In genomic region chr11:2992234-2992999, GRCh38 we compare ENCODE assay signal across 8 cellular contexts. TPM values are rescaled to one million over a fixed set of nuclear protein-coding genes. Genes with fewer than 3 reads are reported as not detected.
DNase-seq lines count a peak whose midpoint lies in the region; ATAC-seq and TF ChIP-seq lines count a peak whose summit lies in the region.

A gene with protein sequence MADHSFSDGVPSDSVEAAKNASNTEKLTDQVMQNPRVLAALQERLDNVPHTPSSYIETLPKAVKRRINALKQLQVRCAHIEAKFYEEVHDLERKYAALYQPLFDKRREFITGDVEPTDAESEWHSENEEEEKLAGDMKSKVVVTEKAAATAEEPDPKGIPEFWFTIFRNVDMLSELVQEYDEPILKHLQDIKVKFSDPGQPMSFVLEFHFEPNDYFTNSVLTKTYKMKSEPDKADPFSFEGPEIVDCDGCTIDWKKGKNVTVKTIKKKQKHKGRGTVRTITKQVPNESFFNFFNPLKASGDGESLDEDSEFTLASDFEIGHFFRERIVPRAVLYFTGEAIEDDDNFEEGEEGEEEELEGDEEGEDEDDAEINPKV (minus strand): TSS chr11:2992329. CDS start chr11:2979220, 13,109 bp downstream.

- peaks cover 35% of the 10 kb centered on the region for H3K4me1 ChIP-seq in Panc1 (ENCODE audit: control insufficient read depth, insufficient read depth, low read length)
- peaks cover 21 to 44% of the 10 kb centered on the region in 2 donors for H3K4me1 ChIP-seq in muscle layer of duodenum (ENCODE audit: control insufficient read depth in 1 of 2, insufficient read depth in 2 of 2, low read length in 2 of 2)

- H3K27ac ChIP-seq in Panc1 (ENCODE audit: low read length) (peak within 1 kb of the TSS; percentile 97), muscle layer of duodenum (ENCODE audit: low read length) (peak within 1 kb of the TSS; percentile 92)

- POLR2A ChIA-PET in Panc1 (lab: Charles Lee): interaction anchor here (0.6 to 1.0 kb wide), 6 partner anchors 11 to 223 kb away, joined by 3 to 5 read pairs (median 3); no protein-coding TSS in a partner anchor

- H3K9me3 ChIP-seq in Panc1 (ENCODE audit: control insufficient read depth, insufficient read depth, low read depth, low read length) (no peaks in the 10 kb centered on the region), muscle layer of duodenum (ENCODE audit: control insufficient read depth in 1 of 2, low read length in 2 of 2) (no peaks in the 10 kb centered on the region)

- TSS peak; percentile 95 for BruUV-seq in Panc1 (replicated peaks; lab: Mats Ljungman, UMichigan)

- no peaks in the 10 kb centered on the region for H3K9me3 Mint-ChIP-seq in activated T-cell treated with anti-CD3 and anti-CD28 coated beads, Interleukin-2, amount 50 U/mL, for 4 hours

- H3K36me3 Mint-ChIP-seq in activated T-cell treated with anti-CD3 and anti-CD28 coated beads, Interleukin-2, amount 50 U/mL, for 4 hours (ENCODE audit: insufficient read depth): peaks cover 7% of the 10 kb centered on the region

- peak within 1 kb of the TSS; percentile 65 to 98 for H3K4me3 ChIP-seq in Panc1 (ENCODE audit: low read depth in 2 of 2, low read length in 2 of 2)
- peak within 1 kb of the TSS; percentile 68 to 89 for H3K4me3 ChIP-seq in muscle layer of duodenum (ENCODE audit: low read depth in 1 of 2, low read length in 2 of 2)

- CTCF ChIA-PET in Panc1 (lab: Charles Lee): interaction anchor here (0.6 to 1.3 kb wide), 3 partner anchors 18 to 247 kb away, joined by 3 to 4 read pairs (median 3); no protein-coding TSS in a partner anchor

- no peak for TF ChIP-seq CTCF in Panc1 (IDR thresholded peaks at IDR 0.05)

- peak within 1 kb of the TSS; percentile 100 for H3K4me3 Mint-ChIP-seq in activated T-cell treated with anti-CD3 and anti-CD28 coated beads, Interleukin-2, amount 50 U/mL, for 4 hours

- DNase-seq in DMS53 (lab: John Stamatoyannopoulos, UW) (peak; percentile 99), KG1 (lab: John Stamatoyannopoulos, UW) (peak; percentile 84), Panc1 (ENCODE audit: low read depth, low spot score) (peak; percentile 92)
- DNase-seq in activated T-cell treated with anti-CD3 and anti-CD28 coated beads, Interleukin-2, amount 50 U/mL, for 4 hours: peak; percentile 96
- DNase-seq in stimulated activated CD8-positive, alpha-beta memory T cell treated with anti-CD3 and anti-CD28 coated beads, Interleukin-7, amount 100 ng/mL, for 4 hours (ENCODE audit: low read depth in 2 of 2): peak; percentile 90 to 95

- intact Hi-C loops in Panc1 (cut with micrococcal nuclease; ENCODE audit: unreplicated experiment): no loop called here

- H3K36me3 ChIP-seq in Panc1 (ENCODE audit: control insufficient read depth, insufficient read depth, low read length) (no peaks in the 10 kb centered on the region; the same call in none of the 2 replicates), muscle layer of duodenum (ENCODE audit: control insufficient read depth in 1 of 2, insufficient read depth in 2 of 2, low read length in 2 of 2) (peaks cover 0 to 6% of the 10 kb centered on the region in 2 donors)

- in situ Hi-C loops in Panc1 (cut with HindIII; ENCODE audit: low pct_unique_long_range_greater_than_20kb, low sequenced_read_pairs): no loop called here

- H3K27me3 ChIP-seq in Panc1 (ENCODE audit: control insufficient read depth, insufficient read depth, low read length) (no peaks in the 10 kb centered on the region), muscle layer of duodenum (ENCODE audit: low read depth, low read length) (no peaks in the 10 kb centered on the region)

- peak; percentile 80 for ATAC-seq in GM21723 (IDR thresholded peaks at IDR 0.05; ENCODE audit: unreplicated experiment)
- peak; percentile 94 for ATAC-seq in Panc1
- peak; percentile 80 for ATAC-seq in activated T-cell treated with anti-CD3 and anti-CD28 coated beads, Interleukin-2, amount 50 U/mL, for 4 hours
- peak; percentile 91 for ATAC-seq in esophagus mucosa

- no peaks in the 10 kb centered on the region for H3K27me3 Mint-ChIP-seq in activated T-cell treated with anti-CD3 and anti-CD28 coated beads, Interleukin-2, amount 50 U/mL, for 4 hours (ENCODE audit: low read depth)

- peaks cover 27% of the 10 kb centered on the region for H3K4me1 Mint-ChIP-seq in activated T-cell treated with anti-CD3 and anti-CD28 coated beads, Interleukin-2, amount 50 U/mL, for 4 hours (ENCODE audit: low read depth)

RNA-seq across cellular contexts. Expression of the gene that starts here (rescaled TPM):
- total RNA-seq in Panc1 (2021; ENCODE audit: unreplicated experiment) (274 TPM), esophagus mucosa (113 TPM)
- polyA plus RNA-seq in Panc1 (2012; ENCODE audit: insufficient read length): 162 TPM
- total RNA-seq in activated T-cell treated with anti-CD3 and anti-CD28 coated beads, Interleukin-2, amount 50 U/mL, for 4 hours: 100 to 1,000 TPM; 194 to 201 (median 199) TPM

Comparison
In these comparisons a context has a peak if more than half of its experiments do, and no peak if none do; other contexts are left out.
1. Peak in every context shown above with its lines: DNase-seq, ATAC-seq, H3K4me3 ChIP-seq and H3K27ac ChIP-seq.